8 cellular contexts compared by ENCODE assay signal in genomic region chr18:6885992-6886823, GRCh38.
DNase-seq lines count a peak whose midpoint lies in the region; ATAC-seq and TF ChIP-seq lines count a peak whose summit lies in the region.

No MANE protein-coding gene starts in this region.

- no peak overlapping the region for H4K8ac ChIP-seq in mesendoderm (ENCODE audit: low read depth, low read length)

- WGBS in mesendoderm (ENCODE audit: extremely low coverage, insufficient coverage, low lambda C conversion rate): no CpG with 5 or more reads among the region's 4 CpGs

- no peaks in the 10 kb centered on the region for H3K27me3 Mint-ChIP-seq in CD8-positive, alpha-beta T cell (ENCODE audit: low read depth)

- H3K27ac ChIP-seq in RWPE1 (no peak overlapping the region), mesendoderm (ENCODE audit: low read depth, low read length) (no peak overlapping the region)
- H3K27ac ChIP-seq in CD8-positive, alpha-beta T cell (ENCODE audit: low read depth, low read length): no peak overlapping the region

- no peaks in the 10 kb centered on the region for H3K4me1 Mint-ChIP-seq in CD8-positive, alpha-beta T cell (ENCODE audit: low read depth)

- H2BK5ac ChIP-seq in mesendoderm (ENCODE audit: low read length): no peak overlapping the region

- no peak for ATAC-seq in CD8-positive, alpha-beta T cell
- ATAC-seq in GM19455 (IDR thresholded peaks at IDR 0.05; ENCODE audit: unreplicated experiment): no peak
- ATAC-seq in GM18907 (IDR thresholded peaks at IDR 0.05; ENCODE audit: unreplicated experiment): no peak

- H3K27me3 ChIP-seq in mesendoderm (ENCODE audit: insufficient read depth, low read length, poor library complexity): no peaks in the 10 kb centered on the region
- no peaks in the 10 kb centered on the region for H3K27me3 ChIP-seq in CD8-positive, alpha-beta T cell (ENCODE audit: insufficient read depth, low read length)

- no peak for TF ChIP-seq EP300 in Ishikawa (IDR thresholded peaks at IDR 0.05; ENCODE audit: borderline replicate concordance)

- H3K23ac ChIP-seq in mesendoderm (ENCODE audit: low read length): no peak overlapping the region

- H3K56ac ChIP-seq in mesendoderm (ENCODE audit: low read length): no peak overlapping the region

- no peak overlapping the region for H2BK120ac ChIP-seq in mesendoderm (ENCODE audit: low read depth, low read length)

- no peak overlapping the region for H3K18ac ChIP-seq in mesendoderm (ENCODE audit: low read length)

- H4K5ac ChIP-seq in mesendoderm (ENCODE audit: low read length): no peak overlapping the region

- no peaks in the 10 kb centered on the region for H3K4me1 ChIP-seq in mesendoderm (ENCODE audit: control insufficient read depth, low read depth, low read length)
- H3K4me1 ChIP-seq in CD8-positive, alpha-beta T cell (ENCODE audit: insufficient read depth, low read length): no peaks in the 10 kb centered on the region

- DNase-seq in GM10248 (ENCODE audit: extremely low spot score): peak; percentile 32
- DNase-seq in RWPE1 (ENCODE audit: low spot score): peak; percentile 46
- peak; percentile 60 for DNase-seq in epidermal melanocyte (ENCODE audit: insufficient read length, low spot score)
- DNase-seq in mesendoderm: peak; percentile 70
- DNase-seq in CD8-positive, alpha-beta T cell: no peak

- H3K79me1 ChIP-seq in mesendoderm (ENCODE audit: low read length): no peaks in the 10 kb centered on the region

- no peaks in the 10 kb centered on the region for H3K9me3 ChIP-seq in CD8-positive, alpha-beta T cell (ENCODE audit: low read length)

- CTCF ChIA-PET in GM10248 (lab: Yijun Ruan, JAX): interaction anchor here (0.9 to 3.9 kb wide), 15 partner anchors 10 to 1018 kb away, joined by 3 to 24 read pairs (median 3); no protein-coding TSS in a partner anchor
- CTCF ChIA-PET in RWPE1 (lab: Yijun Ruan, JAX): interaction anchor here (0.6 to 1.0 kb wide), 4 partner anchors 153 to 342 kb away, joined by 3 to 4 read pairs (median 3); no protein-coding TSS in a partner anchor
- CTCF ChIA-PET in CD8-positive, alpha-beta T cell (lab: Charles Lee): no interaction called here

- H2AK5ac ChIP-seq in mesendoderm (ENCODE audit: low read length): no peak overlapping the region

- intact Hi-C loops in CD8-positive, alpha-beta T cell (cut with DNase I, micrococcal nuclease): loop anchor here in 1 of 2 experiments (10.0 kb wide), 1 partner anchor 1811 kb away; no protein-coding TSS in a partner anchor

- no peaks in the 10 kb centered on the region for H3K36me3 Mint-ChIP-seq in CD8-positive, alpha-beta T cell

- TF ChIP-seq RAD21 in Ishikawa (IDR thresholded peaks at IDR 0.05; ENCODE audit: low read depth): peak; percentile 69

- no peak overlapping the region for H3K27ac Mint-ChIP-seq in CD8-positive, alpha-beta T cell

- H2BK15ac ChIP-seq in mesendoderm (replicated peaks; ENCODE audit: low read depth): no peak overlapping the region

- H3K4ac ChIP-seq in mesendoderm (ENCODE audit: low read depth, low read length): peak overlapping the region; percentile 55

- no peak overlapping the region for H3K4me2 ChIP-seq in mesendoderm (ENCODE audit: low read length)

- TF ChIP-seq CTCF in GM10248 (IDR thresholded peaks at IDR 0.05; ENCODE audit: control extremely low read depth, extremely low read depth, low read depth, missing control alignments): peak; percentile 48
- TF ChIP-seq CTCF in RWPE1 (conservative IDR thresholded peaks at IDR 0.05; ENCODE audit: low read depth): peak; percentile 71
- no peak for TF ChIP-seq CTCF in CD8-positive, alpha-beta T cell (IDR thresholded peaks at IDR 0.05)

- peaks cover 5% of the 10 kb centered on the region for H3K9me3 Mint-ChIP-seq in CD8-positive, alpha-beta T cell

- POLR2A ChIA-PET in GM10248 (lab: Yijun Ruan, JAX) (no interaction called here), RWPE1 (lab: Yijun Ruan, JAX; ENCODE audit: low non-redundant PET) (no interaction called here)
- POLR2A ChIA-PET in CD8-positive, alpha-beta T cell (lab: Charles Lee): no interaction called here

- H3K36me3 ChIP-seq in mesendoderm (ENCODE audit: control insufficient read depth, insufficient read depth, low read length): no peaks in the 10 kb centered on the region
- no peaks in the 10 kb centered on the region for H3K36me3 ChIP-seq in CD8-positive, alpha-beta T cell (ENCODE audit: insufficient read depth, low read length)

- H3K79me2 ChIP-seq in mesendoderm (ENCODE audit: control insufficient read depth, insufficient read depth, low read length): no peaks in the 10 kb centered on the region

- no peak overlapping the region for H3K9ac ChIP-seq in mesendoderm (ENCODE audit: low read length)

- H3K4me3 ChIP-seq in mesendoderm (ENCODE audit: low read length): no peak overlapping the region
- no peak overlapping the region for H3K4me3 ChIP-seq in CD8-positive, alpha-beta T cell (ENCODE audit: low read depth, low read length)

- H3K4me3 Mint-ChIP-seq in CD8-positive, alpha-beta T cell: no peak overlapping the region

TF ChIP-seq in Ishikawa, 13 proteins besides CTCF, POLR2A, EP300 and RAD21:
- no peak for TF ChIP-seq YY1 (IDR thresholded peaks at IDR 0.05; ENCODE audit: low read depth)
- TF ChIP-seq TEAD4 (IDR thresholded peaks at IDR 0.05): no peak
- TF ChIP-seq TAF1 (IDR thresholded peaks at IDR 0.05; ENCODE audit: low read depth): no peak
- no peak for TF ChIP-seq TCF12 (IDR thresholded peaks at IDR 0.05; ENCODE audit: low read depth)
- no peak for TF ChIP-seq NFIC (IDR thresholded peaks at IDR 0.05)
- no peak for TF ChIP-seq USF1 (IDR thresholded peaks at IDR 0.05)
- no peak for TF ChIP-seq FOXM1 (IDR thresholded peaks at IDR 0.05; ENCODE audit: borderline replicate concordance, low read depth)
- TF ChIP-seq MAX (IDR thresholded peaks at IDR 0.05): no peak
- TF ChIP-seq CREB1 (IDR thresholded peaks at IDR 0.05; ENCODE audit: low read depth): no peak
- no peak for TF ChIP-seq ZBTB7A (IDR thresholded peaks at IDR 0.05; ENCODE audit: low read depth)
- no peak for TF ChIP-seq CEBPB (IDR thresholded peaks at IDR 0.05)
- TF ChIP-seq EGR1 (IDR thresholded peaks at IDR 0.05): no peak
- no peak for TF ChIP-seq REST (IDR thresholded peaks at IDR 0.05; ENCODE audit: low read depth)

Comparison
In these comparisons a context has a peak if more than half of its experiments do, and no peak if none do; other contexts are left out.
1. DNase-seq: peak in GM10248 (single experiment), RWPE1 (single experiment), epidermal melanocyte (single experiment) and mesendoderm (single experiment); none in CD8-positive, alpha-beta T cell (0 of 7).